8 cellular contexts compared by ENCODE assay signal in the genomic region with DNA sequence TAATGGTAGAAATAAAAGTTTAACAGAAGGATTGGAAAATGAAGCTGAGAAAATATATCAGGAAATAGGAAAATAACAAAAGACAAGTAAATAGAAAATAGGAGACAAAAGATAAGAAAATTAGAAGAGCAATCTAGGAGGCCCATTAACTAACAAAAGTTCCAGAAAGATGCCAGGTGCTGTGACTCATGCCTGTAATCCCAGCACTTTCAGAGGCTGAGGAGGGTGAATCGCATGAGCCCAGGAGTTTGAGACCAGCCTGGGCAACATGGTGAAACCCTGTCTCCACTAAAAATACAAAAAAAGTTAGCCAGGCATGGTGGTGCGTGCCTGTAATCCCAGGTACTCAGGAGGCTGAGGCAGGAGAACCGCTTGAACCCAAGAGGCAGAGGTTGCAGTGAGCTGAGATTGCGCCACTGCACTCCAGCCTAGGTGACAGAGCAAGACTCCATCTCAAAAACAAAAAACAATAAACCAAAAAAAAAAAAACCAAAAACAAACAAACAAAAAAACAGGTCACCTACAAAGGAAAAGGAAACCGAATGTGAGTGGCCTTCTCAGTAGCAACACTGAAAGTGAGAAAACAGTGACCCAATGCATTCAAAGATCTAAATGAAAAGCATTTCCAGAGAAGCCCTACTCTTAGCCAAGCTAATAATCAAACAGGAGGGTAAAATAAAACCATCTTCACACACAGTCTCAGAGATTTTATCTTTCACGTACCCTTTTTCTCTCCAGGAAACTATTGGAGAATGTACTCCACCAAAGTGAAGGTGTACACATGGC. TPM values are rescaled to one million over a fixed set of nuclear protein-coding genes. Genes with fewer than 3 reads are reported as not detected.
DNase-seq lines count a peak whose midpoint lies in the region; ATAC-seq, FAIRE-seq and TF ChIP-seq lines count a peak whose summit lies in the region.
"Not testable (repeated sequence)": the region's sequence is repeated elsewhere in the genome, so short reads cannot be mapped to it uniquely, and the experiment has no call there.

No MANE protein-coding gene starts in this region.

- 0 out of 2 replicates have a peak overlapping the region, but pooled peaks have one; percentile 2 for H3K4me2 ChIP-seq in HepG2 (ENCODE audit: low read depth, low read length)

- in situ Hi-C loops in HepG2 (cut with HindIII; ENCODE audit: extremely low pct_ligation_motif_present, low pct_unique_long_range_greater_than_20kb) = not testable (repeated sequence)

- TF ChIP-seq RAD21 in HepG2 (CRISPR knock-in tag; IDR thresholded peaks at IDR 0.05) = not testable (repeated sequence)

- H3K9ac ChIP-seq in HepG2 (ENCODE audit: insufficient read depth, low read depth, low read length) = not testable (repeated sequence)

- not testable (repeated sequence) for FAIRE-seq in HepG2 (lab: Jason Lieb, UNC)

- CTCF ChIA-PET in GM10248 (lab: Yijun Ruan, JAX) = interaction anchor here (1.0 to 2.1 kb wide), 6 partner anchors 11 to 205 kb away, joined by 3 to 6 read pairs (median 3); no protein-coding TSS in a partner anchor
- CTCF ChIA-PET in HepG2 (lab: Yijun Ruan, JAX; ENCODE audit: low intra/inter-chr PET ratio, low total read pairs) = not testable (repeated sequence)

- not testable (repeated sequence) for H3K4me3 ChIP-seq in HepG2 (replicated peaks in 1 of 3; ENCODE audit: insufficient read depth in 1 of 3, low read depth in 2 of 3, low read length in 3 of 3)

- not testable (repeated sequence) for H3K9me3 ChIP-seq in HepG2 (ENCODE audit: low read length)

- H3K27ac ChIP-seq in HepG2 (ENCODE audit: extremely low read length, insufficient read depth, low read length) = not testable (repeated sequence)

- WGBS in HepG2 (ENCODE audit: low lambda C conversion rate) = 44% methylated on average over 6 of the region's 6 CpGs

- not testable (repeated sequence) for H3K79me2 ChIP-seq in HepG2 (ENCODE audit: insufficient read depth, low read length)

- H3K27me3 ChIP-seq in HepG2 (ENCODE audit: control insufficient read depth in 1 of 2, insufficient read depth in 2 of 2, low read length in 2 of 2) = not testable (repeated sequence)

- ATAC-seq in GM19025 (IDR thresholded peaks at IDR 0.05; ENCODE audit: low read depth, unreplicated experiment) (peak; percentile 75), GM21515 (IDR thresholded peaks at IDR 0.05; ENCODE audit: unreplicated experiment) (peak; percentile 80), HG02678 (IDR thresholded peaks at IDR 0.05; ENCODE audit: unreplicated experiment) (peak; percentile 63), HG03139 (IDR thresholded peaks at IDR 0.05; ENCODE audit: unreplicated experiment) (peak; percentile 54)
- not testable (repeated sequence) for ATAC-seq in HepG2

- POLR2A ChIA-PET in GM10248 (lab: Yijun Ruan, JAX); HepG2 (lab: Yijun Ruan, JAX): not testable (repeated sequence)

- H4K20me1 ChIP-seq in HepG2 (ENCODE audit: insufficient read depth, low read length) = not testable (repeated sequence)

- intact Hi-C loops in HepG2 (cut with micrococcal nuclease; ENCODE audit: unreplicated experiment) = not testable (repeated sequence)

- not testable (repeated sequence) for BruUV-seq in HepG2 (replicated peaks; lab: Mats Ljungman, UMichigan)

- TF ChIP-seq POLR2A in HepG2 (IDR thresholded peaks at IDR 0.05; ENCODE audit: insufficient read depth in 1 of 2, low read depth in 2 of 2, low read length in 2 of 2) = not testable (repeated sequence)

- TF ChIP-seq EP300 in HepG2 (IDR thresholded peaks at IDR 0.05; ENCODE audit: low read depth in 2 of 2, low read length in 2 of 2); HepG2 (CRISPR knock-in tag; IDR thresholded peaks at IDR 0.05; ENCODE audit: borderline replicate concordance): not testable (repeated sequence)

- not testable (repeated sequence) for H3K4me1 ChIP-seq in HepG2 (ENCODE audit: insufficient read depth, low read length)

- H3K36me3 ChIP-seq in HepG2 (replicated peaks in 1 of 2; ENCODE audit: control insufficient read depth in 1 of 2, insufficient read depth in 2 of 2, low read length in 2 of 2) = not testable (repeated sequence)

- not testable (repeated sequence) for H2AFZ ChIP-seq in HepG2 (ENCODE audit: low read length)

- peak; percentile 70 for DNase-seq in GM10248 (ENCODE audit: extremely low spot score)
- DNase-seq in NCI-H226 = peak; percentile 50
- DNase-seq in amniotic epithelial cell (ENCODE audit: low read depth) = peak; percentile 28
- not testable (repeated sequence) for DNase-seq in HepG2 (ENCODE audit: low spot score)

- TF ChIP-seq CTCF in GM10248 (IDR thresholded peaks at IDR 0.05; ENCODE audit: control extremely low read depth, extremely low read depth, low read depth, missing control alignments); HepG2 (CRISPR knock-in tag; IDR thresholded peaks at IDR 0.05): not testable (repeated sequence)

RNA-seq across cellular contexts. Expression of gene CRTC3, which starts 5.5 kb away (rescaled TPM):
- total RNA-seq in HepG2 (2016; rRNA removed; fragmentation: Illumina TruSeq; extraction: Trizol) = 6.0 and 8.4 TPM in 2 replicates
- total RNA-seq in HepG2 (2016; cell fraction: cytosol; rRNA removed; fragmentation: Illumina TruSeq; extraction: Trizol; ENCODE audit: low read depth) = 3.5 and 4.1 TPM in 2 replicates
- total RNA-seq in HepG2 (2016; cell fraction: insoluble cytoplasmic fraction; rRNA removed; fragmentation: Illumina TruSeq; extraction: Trizol) = 5.5 and 7.9 TPM in 2 replicates
- 8.5 and 9.1 TPM in 2 replicates for total RNA-seq in HepG2 (2016; cell fraction: membrane; rRNA removed; fragmentation: Illumina TruSeq; extraction: Trizol)
- total RNA-seq in HepG2 (2016; cell fraction: nucleus; rRNA removed; fragmentation: Illumina TruSeq; extraction: Trizol) = 11.9 and 14.9 TPM in 2 replicates
- 11.8 and 13.9 TPM in 2 replicates for polyA plus RNA-seq in HepG2 (2011; rRNA removed)
- polyA plus RNA-seq in HepG2 (2011; cell fraction: cytosol; rRNA removed) = 5.2 and 6.7 TPM in 2 replicates
- 13.4 and 13.8 TPM in 2 replicates for polyA plus RNA-seq in HepG2 (2011; cell fraction: nucleus; rRNA removed)
- polyA plus RNA-seq in HepG2 (2012) = 8.8 and 10.8 TPM in 2 replicates
- polyA plus RNA-seq in HepG2 (2016; cell fraction: cytosol; fragmentation: Illumina TruSeq; extraction: Trizol; ENCODE audit: low read depth) = 3.4 and 3.6 TPM in 2 replicates
- 5.0 and 8.1 TPM in 2 replicates for polyA plus RNA-seq in HepG2 (2016; cell fraction: insoluble cytoplasmic fraction; fragmentation: Illumina TruSeq; extraction: Trizol; ENCODE audit: low read depth)
- 5.3 and 5.6 TPM in 2 replicates for polyA plus RNA-seq in HepG2 (2016; cell fraction: membrane; fragmentation: Illumina TruSeq; extraction: Trizol; ENCODE audit: low read depth)
- 17.9 and 22.1 TPM in 2 replicates for polyA plus RNA-seq in HepG2 (2016; cell fraction: nucleus; fragmentation: Illumina TruSeq; extraction: Trizol; ENCODE audit: insufficient read depth, low read depth)
- 15.8 and 105 TPM in 2 replicates for polyA minus RNA-seq in HepG2 (2011; rRNA and poly(A)+ RNA removed; ENCODE audit: low replicate concordance)
- 7.3 and 8.0 TPM in 2 replicates for polyA minus RNA-seq in HepG2 (2011; cell fraction: cytosol; rRNA and poly(A)+ RNA removed)
- polyA minus RNA-seq in HepG2 (2011; cell fraction: nucleus; rRNA and poly(A)+ RNA removed) = 15.8 and 20.6 TPM in 2 replicates
